Comparison of ENCODE assay signal across 10 cellular contexts in the genomic region with DNA sequence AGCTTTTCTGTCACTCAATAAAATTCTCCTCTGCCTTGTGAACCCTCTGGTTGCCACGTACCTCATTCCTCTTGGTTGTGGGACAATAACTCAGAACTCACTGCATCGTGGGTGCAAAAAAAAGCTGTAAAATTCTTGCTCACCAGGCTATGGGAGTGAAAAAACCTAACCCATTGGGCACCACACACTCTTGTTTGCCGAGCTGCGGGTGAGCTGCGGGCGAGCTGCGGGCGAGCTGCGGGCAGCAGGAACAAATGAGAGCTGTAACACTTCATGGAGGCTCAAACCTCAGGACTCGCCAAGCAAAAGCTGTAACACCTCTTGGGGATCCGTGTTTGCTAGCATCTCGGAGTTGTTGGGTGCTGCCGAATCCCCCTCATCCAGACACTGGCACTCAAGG.
"Had no signal": no experiment of that assay in that cellular context is flagged by ENCODE, and none has a peak within 500 bp of the region (broad histone marks: within the 10 kb centered on the region; RNA-seq: fewer than 3 reads in every experiment).

No MANE protein-coding gene starts in this region.

- H3K4me1 Mint-ChIP-seq: H9 had no signal

- ATAC-seq: HepG2 had no signal

- H3K36me3 Mint-ChIP-seq: IgD-negative memory B cell had no signal

- H3K27ac Mint-ChIP-seq: H9, HFFc6 had no signal

- H3K27me3 Mint-ChIP-seq: IgD-negative memory B cell had no signal

- H3K4me3 Mint-ChIP-seq: H9, HFFc6, IgD-negative memory B cell had no signal

- H3K27ac ChIP-seq: HL-60, KMS-11 had no signal

- DNase-seq: GOT3, H9, HCEC 1CT, HFFc6, Karpas-422, KBM-7 had no signal
